Comparison of ENCODE assay signal across 9 cellular contexts in the genomic region with DNA sequence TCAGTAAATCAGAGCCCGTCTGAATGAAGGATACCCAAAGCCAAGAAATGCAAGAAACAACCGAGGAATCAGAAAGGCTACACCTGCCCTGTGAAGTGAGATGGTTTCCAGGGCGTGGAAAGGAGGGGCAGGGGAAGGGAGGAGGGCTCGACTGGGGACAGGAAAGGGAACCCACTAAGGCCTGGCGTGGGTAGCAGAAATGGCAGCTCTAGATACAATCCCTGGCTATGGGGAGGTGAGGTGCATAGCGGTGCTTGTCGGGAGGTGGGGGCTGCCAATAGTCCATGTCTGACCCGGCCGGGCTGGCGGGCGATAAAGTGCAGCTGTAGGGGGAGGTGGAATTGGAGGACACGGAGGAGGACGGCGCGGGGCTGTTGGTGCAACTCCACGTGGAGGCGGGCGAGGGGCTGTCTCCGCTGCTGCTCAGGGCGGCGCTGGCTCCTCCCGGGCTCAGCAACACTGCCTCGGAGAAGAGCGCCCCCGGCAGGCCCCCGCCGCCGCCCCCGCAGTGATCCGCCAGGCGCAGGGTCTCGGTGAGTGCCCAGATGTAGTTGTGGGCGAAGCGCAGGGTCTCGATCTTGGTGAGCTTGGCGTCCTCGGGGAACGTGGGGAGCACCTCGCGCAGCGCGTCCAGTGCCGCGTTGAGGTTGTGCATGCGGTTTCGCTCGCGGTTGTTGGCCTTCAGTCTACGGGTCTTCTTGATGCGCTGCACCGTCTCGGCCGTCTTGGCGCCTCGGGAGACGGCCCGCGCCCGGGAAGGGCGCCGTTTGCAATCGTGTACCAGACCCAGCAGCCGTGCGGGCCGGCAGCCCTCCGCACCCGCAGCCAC. TPM values are rescaled to one million over a fixed set of nuclear protein-coding genes. Genes with fewer than 3 reads are reported as not detected.
DNase-seq lines count a peak whose midpoint lies in the region; ATAC-seq, FAIRE-seq and TF ChIP-seq lines count a peak whose summit lies in the region.
"Had no signal": no experiment of that assay in that cellular context is flagged by ENCODE, and none has a peak within 500 bp of the region (broad histone marks: within the 10 kb centered on the region; RNA-seq: fewer than 3 reads in every experiment).

No MANE protein-coding gene starts in this region.

- H4K20me1 ChIP-seq in SK-N-SH (ENCODE audit: insufficient read depth), result no peaks in the 10 kb centered on the region
- H4K20me1 ChIP-seq in smooth muscle cell (ENCODE audit: low read depth), result no peaks in the 10 kb centered on the region

- no peaks in the 10 kb centered on the region for H3K9me2 ChIP-seq in SK-N-SH

- CTCF ChIA-PET in A549 (lab: Yijun Ruan, JAX), result interaction anchor here (0.6 to 1.5 kb wide), 3 partner anchors 10 to 90 kb away, joined by 3 to 6 read pairs (median 3); no protein-coding TSS in a partner anchor
- CTCF ChIA-PET in SK-N-SH (lab: Yijun Ruan, JAX), result interaction anchor here (1.1 kb wide), 1 partner anchor 90 kb away, joined by 6 read pairs; no protein-coding TSS in a partner anchor

- H3K4me2 ChIP-seq in A549 (peak overlapping the region; percentile 100), SK-N-SH (peak overlapping the region; percentile 99), smooth muscle cell (peak overlapping the region; percentile 94)

- peaks cover 36% of the 10 kb centered on the region for H3K27me3 Mint-ChIP-seq in glutamatergic neuron (ENCODE audit: unreplicated experiment)

- POLR2A ChIA-PET in A549 (lab: Yijun Ruan, JAX), result no interaction called here
- POLR2A ChIA-PET in SK-N-SH (lab: Yijun Ruan, JAX), result no interaction called here

- peaks cover 24% of the 10 kb centered on the region; the same call in 2 of the 3 replicates for H3K4me1 ChIP-seq in A549
- peaks cover 14 to 34% of the 10 kb centered on the region in 2 experiments; a peak in 3 of 4 replicates for H3K4me1 ChIP-seq in SK-N-SH (ENCODE audit: control insufficient read depth in 1 of 2, insufficient read depth in 2 of 2, low read depth in 1 of 2, low read length in 1 of 2)
- peaks cover 41% of the 10 kb centered on the region for H3K4me1 ChIP-seq in smooth muscle cell (ENCODE audit: low read depth)

- H3K9me3 Mint-ChIP-seq in glutamatergic neuron (ENCODE audit: unreplicated experiment), result peaks cover 30% of the 10 kb centered on the region

- TF ChIP-seq EP300 in A549 (IDR thresholded peaks at IDR 0.05) (no peak), SK-N-SH (IDR thresholded peaks at IDR 0.05; ENCODE audit: borderline replicate concordance in 1 of 2, low read depth in 1 of 2, low read length in 1 of 2) (no peak)

- peaks cover 27% of the 10 kb centered on the region for H3K4me1 Mint-ChIP-seq in glutamatergic neuron (ENCODE audit: low read depth, unreplicated experiment)

- H3K27ac ChIP-seq in A549 (no peak overlapping the region), SK-N-SH (ENCODE audit: low read depth in 2 of 2, low read length in 1 of 2) (no peak overlapping the region; a peak in 1 of 4 replicates), smooth muscle cell (ENCODE audit: low read depth) (no peak overlapping the region)

- H2AFZ ChIP-seq in SK-N-SH (ENCODE audit: low read depth) (peak overlapping the region; percentile 87; the same call in 1 of the 2 replicates), smooth muscle cell (ENCODE audit: low read depth) (no peak overlapping the region)

- TF ChIP-seq RAD21 in A549 (conservative IDR thresholded peaks at IDR 0.05 in 1 of 2, IDR thresholded peaks at IDR 0.05 in 1 of 2) (no peak), SK-N-SH (IDR thresholded peaks at IDR 0.05; ENCODE audit: low read length) (no peak)

- H3K36me3 Mint-ChIP-seq in glutamatergic neuron (ENCODE audit: unreplicated experiment), result peaks cover 10% of the 10 kb centered on the region

- H3F3A ChIP-seq in SK-N-SH (replicated peaks; ENCODE audit: insufficient read depth), result peaks cover 3% of the 10 kb centered on the region
- no peaks in the 10 kb centered on the region for H3F3A ChIP-seq in smooth muscle cell (ENCODE audit: low read depth)

- H3K4me3 Mint-ChIP-seq in glutamatergic neuron (ENCODE audit: unreplicated experiment), result peak overlapping the region; percentile 97

- peak in 1 of 2 experiments; percentile 21 for DNase-seq in A549 (ENCODE audit: low read depth in 1 of 2, low spot score in 1 of 2)
- DNase-seq in SK-N-SH, result peak; percentile 64
- peak; percentile 86 for DNase-seq in glutamatergic neuron
- DNase-seq in smooth muscle cell (lab: John Stamatoyannopoulos, UW; ENCODE audit: unreplicated experiment), result no peak
- DNase-seq in foreskin fibroblast, result no peak
- no peak for DNase-seq in GDM1 (lab: John Stamatoyannopoulos, UW)

- H3K9ac ChIP-seq in SK-N-SH (no peak overlapping the region), smooth muscle cell (ENCODE audit: low read depth) (no peak overlapping the region)

- FAIRE-seq in A549 (lab: Jason Lieb, UNC), result no peak

- H3K27me3 ChIP-seq in SK-N-SH (ENCODE audit: insufficient read depth) (peaks cover 42% of the 10 kb centered on the region), smooth muscle cell (ENCODE audit: low read depth) (peaks cover 100% of the 10 kb centered on the region)

- TF ChIP-seq CTCF in A549 (IDR thresholded peaks at IDR 0.05) (no peak), GM12875 (IDR thresholded peaks at IDR 0.05; ENCODE audit: borderline replicate concordance, insufficient read depth, low read depth, low read length) (0 out of 2 replicates have a peak, but pooled peaks have one; percentile 20), SK-N-SH (IDR thresholded peaks at IDR 0.05) (no peak), glutamatergic neuron (IDR thresholded peaks at IDR 0.05; ENCODE audit: partially characterized antibody, unreplicated experiment) (no peak), smooth muscle cell (IDR thresholded peaks at IDR 0.05; ENCODE audit: borderline replicate concordance, insufficient read depth, poor library complexity, severe bottlenecking) (no peak), foreskin fibroblast (IDR thresholded peaks at IDR 0.05; ENCODE audit: low read depth, low read length) (no peak)

- peaks cover 5% of the 10 kb centered on the region for H3K9me3 ChIP-seq in A549
- no peaks in the 10 kb centered on the region for H3K9me3 ChIP-seq in SK-N-SH
- H3K9me3 ChIP-seq in smooth muscle cell (replicated peaks; ENCODE audit: low read depth), result no peaks in the 10 kb centered on the region

- WGBS in A549 (ENCODE audit: missing lambda C conversion rate), result 10% methylated on average over 15 of the region's 67 CpGs
- 4% methylated on average over 18 of the region's 67 CpGs for WGBS in SK-N-SH (ENCODE audit: low lambda C conversion rate)
- 3% methylated on average over 35 of the region's 67 CpGs for WGBS in smooth muscle cell (ENCODE audit: low lambda C conversion rate)

- no peaks in the 10 kb centered on the region for H3K79me2 ChIP-seq in SK-N-SH (ENCODE audit: insufficient read depth)
- no peaks in the 10 kb centered on the region for H3K79me2 ChIP-seq in smooth muscle cell (ENCODE audit: low read depth)

- H3K4me3 ChIP-seq in A549 (peak overlapping the region; percentile 59), GM12875 (ENCODE audit: low read depth, low read length) (peak overlapping the region; percentile 73), SK-N-SH (ENCODE audit: low read depth in 2 of 2, low read length in 1 of 2) (peak overlapping the region; percentile 56 to 73), smooth muscle cell (peak overlapping the region; percentile 54), foreskin fibroblast (ENCODE audit: low read depth in 1 of 2, low read length in 2 of 2) (peak overlapping the region in 1 of 2 donors; percentile 57)

- H3K36me3 ChIP-seq in SK-N-SH (replicated peaks in 1 of 2; ENCODE audit: control insufficient read depth in 1 of 2, insufficient read depth in 2 of 2, low read length in 1 of 2) (no peaks in the 10 kb centered on the region), smooth muscle cell (ENCODE audit: low read depth) (no peaks in the 10 kb centered on the region)

- peak overlapping the region; percentile 99 for H3K27ac Mint-ChIP-seq in glutamatergic neuron (ENCODE audit: unreplicated experiment)

- ATAC-seq in A549 (peak; percentile 45 to 50; a peak in 5 of 6 replicates), HG02938 (IDR thresholded peaks at IDR 0.05; ENCODE audit: unreplicated experiment) (peak; percentile 8)

- TF ChIP-seq POLR2A in A549 (IDR thresholded peaks at IDR 0.05; ENCODE audit: low read length), result no peak

TF ChIP-seq in A549, 52 proteins besides CTCF, POLR2A, EP300 and RAD21:
- TF ChIP-seq HEYL (CRISPR knock-in tag; IDR thresholded peaks at IDR 0.05), result no peak
- TF ChIP-seq CBX2 (IDR thresholded peaks at IDR 0.05; ENCODE audit: borderline replicate concordance, low read depth), result no peak
- TF ChIP-seq, protein P1, sequence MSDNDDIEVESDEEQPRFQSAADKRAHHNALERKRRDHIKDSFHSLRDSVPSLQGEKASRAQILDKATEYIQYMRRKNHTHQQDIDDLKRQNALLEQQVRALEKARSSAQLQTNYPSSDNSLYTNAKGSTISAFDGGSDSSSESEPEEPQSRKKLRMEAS (IDR thresholded peaks at IDR 0.05), result peak; percentile 70
TF ChIP-seq in A549: peak in this region for 1.

TF ChIP-seq in SK-N-SH, 30 proteins besides CTCF, POLR2A, EP300 and RAD21:
- TF ChIP-seq RFX5 (IDR thresholded peaks at IDR 0.05; ENCODE audit: low read length), result no peak
- no peak for TF ChIP-seq EZH2phosphoT487 (IDR thresholded peaks at IDR 0.05; ENCODE audit: borderline replicate concordance, low read depth)
- no peak for TF ChIP-seq RXRA (IDR thresholded peaks at IDR 0.05; ENCODE audit: borderline replicate concordance, low read depth)
- TF ChIP-seq MEF2A (IDR thresholded peaks at IDR 0.05; ENCODE audit: borderline replicate concordance, low read depth), result no peak

RNA-seq across cellular contexts. Expression of a gene that starts 1.3 kb away (rescaled TPM):
- not detected in 2 replicates for polyA plus RNA-seq in A549 (2011; rRNA removed)
- not detected in 2 replicates for polyA plus RNA-seq in A549 (2012; cell fraction: cytosol; rRNA removed)
- not detected in 2 replicates for polyA plus RNA-seq in A549 (2012; cell fraction: nucleus; rRNA removed)
- not detected in 3 replicates for polyA plus RNA-seq in A549 (2017; fragmentation: RNase III; extraction: RNeasy Plus Mini Kit Qiagen cat#74134 plus additional on column Dnase treatment)
- not detected in 2 replicates for polyA minus RNA-seq in A549 (2011; rRNA and poly(A)+ RNA removed)
- polyA plus RNA-seq in SK-N-SH (2012; rRNA removed), result not detected in 2 replicates
- polyA plus RNA-seq in SK-N-SH (2012; cell fraction: cytosol; rRNA removed), result 0.03 TPM in 1 of 2 replicates, not detected in the other
- polyA plus RNA-seq in SK-N-SH (2012; cell fraction: nucleus; rRNA removed), result 0.04 TPM in 1 of 2 replicates, not detected in the other
- 7.3 TPM for total RNA-seq in glutamatergic neuron (ENCODE audit: unreplicated experiment)
- not detected in 2 replicates for total RNA-seq in smooth muscle cell
- polyA plus RNA-seq in smooth muscle cell, result not detected in 2 replicates
- total RNA-seq: LHCN-M2 had no signal

Comparison
In these comparisons a context has a peak if more than half of its experiments do, and no peak if none do; other contexts are left out.
1. DNase-seq: peak in SK-N-SH (single experiment) and glutamatergic neuron (single experiment); none in smooth muscle cell (single experiment), foreskin fibroblast (0 of 2) and GDM1 (single experiment).
2. Peak in every context shown above with its lines, with median percentiles within 50 percentile points of each other: H3K4me2 ChIP-seq.